In the genomic region with DNA sequence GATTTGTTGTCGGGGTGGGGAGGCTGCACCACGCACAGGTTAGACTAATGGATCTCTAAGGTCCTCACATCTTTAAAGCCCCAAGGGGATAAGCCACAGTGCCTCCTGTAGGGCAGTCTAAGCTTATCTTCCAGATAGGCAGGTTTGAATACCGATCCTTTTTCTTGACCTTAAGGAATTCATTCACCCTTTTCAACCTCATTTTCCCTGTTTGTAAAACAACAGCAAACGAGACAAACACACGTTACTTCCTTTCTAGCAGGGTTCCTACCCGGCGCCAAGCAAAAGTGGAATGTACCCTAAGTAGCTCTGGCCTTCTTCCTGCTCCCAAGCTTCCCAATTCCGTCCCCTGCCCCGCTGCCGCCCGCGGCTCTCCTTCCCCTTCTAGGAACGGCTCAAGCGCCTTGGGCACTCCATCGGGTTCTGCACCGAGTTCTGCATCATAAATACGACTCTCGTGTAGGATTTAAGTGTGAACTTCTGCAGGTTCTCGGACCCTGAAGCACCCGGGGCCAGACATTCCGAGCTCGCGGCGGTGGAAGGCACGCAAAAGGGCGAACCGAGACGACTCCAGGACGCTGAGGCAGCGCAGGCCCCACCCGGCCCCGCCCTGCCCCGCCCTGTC, we compare ENCODE assay signal across 1 cellular context.
TF ChIP-seq lines count a peak whose summit lies in the region.

No MANE protein-coding gene starts in this region.

TF ChIP-seq in A549, 52 proteins besides CTCF, POLR2A, EP300 and RAD21 (continued from another document):
- TF ChIP-seq PBX3 (IDR thresholded peaks at IDR 0.05) (no peak), RFX5 (IDR thresholded peaks at IDR 0.05) (no peak), KDM5A (IDR thresholded peaks at IDR 0.05) (no peak), NFE2L2 (conservative IDR thresholded peaks at IDR 0.05; ENCODE audit: low read length) (no peak), ATOH8 (CRISPR knock-in tag; IDR thresholded peaks at IDR 0.05; ENCODE audit: low read depth) (no peak), NR3C1 (IDR thresholded peaks at IDR 0.05) (no peak), NPAS2 (CRISPR knock-in tag; IDR thresholded peaks at IDR 0.05; ENCODE audit: borderline replicate concordance) (no peak), FOSB (CRISPR knock-in tag; IDR thresholded peaks at IDR 0.05) (no peak), CBX8 (IDR thresholded peaks at IDR 0.05) (no peak), FOXS1 (CRISPR knock-in tag; IDR thresholded peaks at IDR 0.05) (no peak), CEBPB (IDR thresholded peaks at IDR 0.05) (no peak), SMC3 (IDR thresholded peaks at IDR 0.05) (0 out of 3 replicates have a peak, but pooled peaks have one; percentile 6), MAFK (IDR thresholded peaks at IDR 0.05; ENCODE audit: partially characterized antibody) (no peak), ELK1 (IDR thresholded peaks at IDR 0.05; ENCODE audit: low read depth, low read length) (no peak), HOXB13 (CRISPR knock-in tag; IDR thresholded peaks at IDR 0.05; ENCODE audit: low read depth) (no peak)
- TF ChIP-seq, protein P1, sequence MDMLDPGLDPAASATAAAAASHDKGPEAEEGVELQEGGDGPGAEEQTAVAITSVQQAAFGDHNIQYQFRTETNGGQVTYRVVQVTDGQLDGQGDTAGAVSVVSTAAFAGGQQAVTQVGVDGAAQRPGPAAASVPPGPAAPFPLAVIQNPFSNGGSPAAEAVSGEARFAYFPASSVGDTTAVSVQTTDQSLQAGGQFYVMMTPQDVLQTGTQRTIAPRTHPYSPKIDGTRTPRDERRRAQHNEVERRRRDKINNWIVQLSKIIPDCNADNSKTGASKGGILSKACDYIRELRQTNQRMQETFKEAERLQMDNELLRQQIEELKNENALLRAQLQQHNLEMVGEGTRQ (IDR thresholded peaks at IDR 0.05): no peak
